In genomic region chr3:52827441-52827840, GRCh38 we compare ENCODE assay signal across 21 cellular contexts. TPM values are rescaled to one million over a fixed set of nuclear protein-coding genes. Genes with fewer than 3 reads are reported as not detected.
A peak's percentile ranks its signal among the peaks of the same experiment; 100 is the strongest.
DNase-seq lines count a peak whose midpoint lies in the region; ATAC-seq, FAIRE-seq and TF ChIP-seq lines count a peak whose summit lies in the region.
"Had no signal": no experiment of that assay in that cellular context is flagged by ENCODE, and none has a peak within 500 bp of the region (broad histone marks: within the 10 kb centered on the region; RNA-seq: fewer than 3 reads in every experiment).

No MANE protein-coding gene starts in this region.

- H2AK9ac ChIP-seq in IMR-90 (replicated peaks; ENCODE audit: low read depth, low read length, poor library complexity), result no peak overlapping the region

- peaks cover 7% of the 10 kb centered on the region; the same call in 1 of the 2 replicates for H3K9me1 ChIP-seq in IMR-90 (ENCODE audit: insufficient read depth, low read length)

- no peak overlapping the region for H2BK120ac ChIP-seq in IMR-90 (ENCODE audit: low read depth, low read length)

- H4K20me1 ChIP-seq in IMR-90 (ENCODE audit: insufficient read depth, low read length) (no peaks in the 10 kb centered on the region), astrocyte (ENCODE audit: insufficient read depth, low read length) (peaks cover 9% of the 10 kb centered on the region)

- TF ChIP-seq RAD21 in IMR-90 (IDR thresholded peaks at IDR 0.05; ENCODE audit: low read length), result no peak

- H3K27me3 Mint-ChIP-seq in astrocyte (ENCODE audit: low read depth, unreplicated experiment), result peaks cover 12% of the 10 kb centered on the region
- H3K27me3 Mint-ChIP-seq: activated CD4-positive, alpha-beta T cell treated with anti-CD3 and anti-CD28 coated beads, Interleukin-2, amount 10 ng/mL, durations not matched to agents 24 days and 14 days had no signal

- H3K4me1 ChIP-seq in IMR-90 (ENCODE audit: control insufficient read depth, insufficient read depth, low read length) (peaks cover 7% of the 10 kb centered on the region), astrocyte (ENCODE audit: insufficient read depth, low read length) (peaks cover 19% of the 10 kb centered on the region), esophagus muscularis mucosa (peaks cover 2 to 16% (median 15%) of the 10 kb centered on the region in 4 donors)

- no peak overlapping the region for H3K23ac ChIP-seq in IMR-90 (ENCODE audit: low read depth, low read length)

- no peaks in the 10 kb centered on the region for H3K79me1 ChIP-seq in IMR-90 (ENCODE audit: low read depth in 1 of 2, low read length in 2 of 2)

- no peak overlapping the region for H2AK5ac ChIP-seq in IMR-90 (ENCODE audit: low read depth, low read length)

- H3K9me3 ChIP-seq in IMR-90 (ENCODE audit: control insufficient read depth, insufficient read depth, low read length) (no peaks in the 10 kb centered on the region), astrocyte (ENCODE audit: insufficient read depth, low read depth, low read length) (no peaks in the 10 kb centered on the region), esophagus muscularis mucosa (no peaks in the 10 kb centered on the region)
- H3K9me3 ChIP-seq: stomach had no signal

- H3K4me1 Mint-ChIP-seq in astrocyte (ENCODE audit: low read depth, unreplicated experiment), result peaks cover 18% of the 10 kb centered on the region

- TF ChIP-seq POLR2A in IMR-90 (IDR thresholded peaks at IDR 0.05; ENCODE audit: low read depth, low read length) (no peak), esophagus muscularis mucosa (IDR thresholded peaks at IDR 0.05; ENCODE audit: low read depth) (no peak)

- H3K36me3 ChIP-seq in IMR-90 (ENCODE audit: control insufficient read depth, insufficient read depth, low read length) (no peaks in the 10 kb centered on the region), astrocyte (ENCODE audit: insufficient read depth, low read length) (no peaks in the 10 kb centered on the region), esophagus muscularis mucosa (peaks cover 6 to 39% (median 18%) of the 10 kb centered on the region in 4 donors)

- H3K4me2 ChIP-seq in IMR-90 (ENCODE audit: low read depth, low read length) (no peak overlapping the region), astrocyte (ENCODE audit: low read length) (no peak overlapping the region)
- H3K4me2 ChIP-seq: KMS-11 had no signal

- DNase-seq in AG08395 (ENCODE audit: low spot score) (peak; percentile 31), IMR-90 (peak; percentile 35), astrocyte (ENCODE audit: low read depth) (peak; percentile 14), iris pigment epithelial cell (ENCODE audit: low read depth) (peak; percentile 52), NCI-H1436 (lab: John Stamatoyannopoulos, UW) (no peak), hypothalamus (lab: John Stamatoyannopoulos, UW) (no peak), esophagus muscularis mucosa (ENCODE audit: extremely low spot score) (no peak)
- DNase-seq: activated CD4-positive, alpha-beta T cell treated with anti-CD3 and anti-CD28 coated beads, Interleukin-2, amount 10 ng/mL, durations not matched to agents 24 days and 14 days; activated T-cell treated with anti-CD3 and anti-CD28 coated beads, Interleukin-2, amount 50 U/mL, for 72 hours; islet precursor cell; midbrain; NCI-H2029 treated with DMSO at 0.1 percent for 48 hours; NCI-H82 had no signal

- H2AFZ ChIP-seq in IMR-90 (replicated peaks; ENCODE audit: low read length, poor library complexity) (no peak overlapping the region), astrocyte (ENCODE audit: low read depth, low read length) (no peak overlapping the region)

- H3K18ac ChIP-seq in IMR-90 (ENCODE audit: low read depth, low read length), result no peak overlapping the region

- H3K27me3 ChIP-seq in IMR-90 (ENCODE audit: control insufficient read depth, insufficient read depth, low read length), result peaks cover 1% of the 10 kb centered on the region; the same call in 1 of the 2 replicates
- H3K27me3 ChIP-seq in astrocyte (ENCODE audit: insufficient read depth, low read length), result no peaks in the 10 kb centered on the region
- H3K27me3 ChIP-seq in esophagus muscularis mucosa, result no peaks in the 10 kb centered on the region
- H3K27me3 ChIP-seq: stomach had no signal

- H4K91ac ChIP-seq in IMR-90 (ENCODE audit: insufficient read depth, low read depth, low read length), result no peak overlapping the region

- no peaks in the 10 kb centered on the region for H3K79me2 ChIP-seq in astrocyte (ENCODE audit: insufficient read depth, low read length)

- POLR2A ChIA-PET in IMR-90 (lab: Charles Lee; ENCODE audit: unreplicated experiment), result no interaction called here

- no peak overlapping the region for H3K4me3 ChIP-seq in IMR-90 (ENCODE audit: insufficient read depth, low read depth, low read length)
- H3K4me3 ChIP-seq in astrocyte (ENCODE audit: insufficient read depth, low read depth, low read length), result no peak overlapping the region
- no peak overlapping the region for H3K4me3 ChIP-seq in esophagus muscularis mucosa
- H3K4me3 ChIP-seq: stomach had no signal

- H3K56ac ChIP-seq in IMR-90 (ENCODE audit: extremely low read depth, insufficient read depth, low read length), result no peak overlapping the region

- H3K9ac ChIP-seq in IMR-90 (ENCODE audit: low read depth, low read length) (no peak overlapping the region), astrocyte (ENCODE audit: low read length) (no peak overlapping the region)
- H3K9ac ChIP-seq: KMS-11 had no signal

- 14% methylated on average over 1 of the region's 9 CpGs; no CpG with 5 or more reads in 1 of the 2 experiments for WGBS in IMR-90 (ENCODE audit: extremely low coverage in 2 of 2, insufficient read length in 1 of 2), 2 experiments
- 71% methylated on average over 9 of the region's 9 CpGs for WGBS in esophagus muscularis mucosa

- H2BK5ac ChIP-seq in IMR-90 (ENCODE audit: low read depth, low read length, poor library complexity, severe bottlenecking), result no peak overlapping the region

- in situ Hi-C loops in IMR-90 (cut with MboI; ENCODE audit: low sequenced_read_pairs), result no loop called here

- dilution Hi-C loops in IMR-90 (cut with HindIII; ENCODE audit: low sequenced_read_pairs, unreplicated experiment), result no loop called here

- H3K4me3 Mint-ChIP-seq in astrocyte (ENCODE audit: unreplicated experiment), result no peak overlapping the region
- H3K4me3 Mint-ChIP-seq: activated CD4-positive, alpha-beta T cell treated with anti-CD3 and anti-CD28 coated beads, Interleukin-2, amount 10 ng/mL, durations not matched to agents 24 days and 14 days; activated T-cell treated with anti-CD3 and anti-CD28 coated beads, Interleukin-2, amount 50 U/mL, for 72 hours had no signal

- no peak overlapping the region for H2BK15ac ChIP-seq in IMR-90 (ENCODE audit: low read depth, low read length)

- no peak overlapping the region for H3K27ac ChIP-seq in IMR-90 (ENCODE audit: insufficient read depth, low read length)
- H3K27ac ChIP-seq in astrocyte (ENCODE audit: low read depth, low read length), result no peak overlapping the region
- no peak overlapping the region for H3K27ac ChIP-seq in esophagus muscularis mucosa (replicated peaks in 1 of 4)
- H3K27ac ChIP-seq: KMS-11, stomach had no signal

- TF ChIP-seq EP300 in esophagus muscularis mucosa (IDR thresholded peaks at IDR 0.05), result no peak

- BruUV-seq in IMR-90 (replicated peaks; lab: Mats Ljungman, UMichigan), result no TSS peak

- H4K8ac ChIP-seq in IMR-90 (ENCODE audit: low read depth in 2 of 2, low read length in 2 of 2), result no peak overlapping the region

- ATAC-seq in IMR-90 (ENCODE audit: low read depth) (0 out of 2 replicates have a peak, but pooled peaks have one; percentile 16), HG02623 (IDR thresholded peaks at IDR 0.05; ENCODE audit: unreplicated experiment) (no peak)
- ATAC-seq: activated T-cell treated with anti-CD3 and anti-CD28 coated beads, Interleukin-2, amount 50 U/mL, for 72 hours; Right ventricle myocardium inferior had no signal

- intact Hi-C loops in IMR-90 (cut with micrococcal nuclease), result no loop called here
- intact Hi-C loops in esophagus muscularis mucosa (cut with DNase I), result no loop called here

- no peak overlapping the region for H3K14ac ChIP-seq in IMR-90 (replicated peaks; ENCODE audit: low read depth, low read length)

- no peak overlapping the region for H2BK20ac ChIP-seq in IMR-90 (ENCODE audit: low read depth, low read length)

- no peak overlapping the region for H3K4ac ChIP-seq in IMR-90 (ENCODE audit: low read depth, low read length)

- no peak for FAIRE-seq in astrocyte (lab: Jason Lieb, UNC)

- peaks cover 4% of the 10 kb centered on the region for H3K36me3 Mint-ChIP-seq in astrocyte (ENCODE audit: low read depth, unreplicated experiment)

- no peak overlapping the region for H4K5ac ChIP-seq in IMR-90 (ENCODE audit: low read depth, low read length)

- H3K27ac Mint-ChIP-seq in astrocyte (ENCODE audit: unreplicated experiment), result peak overlapping the region; percentile 18
- H3K27ac Mint-ChIP-seq: activated CD4-positive, alpha-beta T cell treated with anti-CD3 and anti-CD28 coated beads, Interleukin-2, amount 10 ng/mL, durations not matched to agents 24 days and 14 days; activated T-cell treated with anti-CD3 and anti-CD28 coated beads, Interleukin-2, amount 50 U/mL, for 72 hours had no signal

- H3K9me3 Mint-ChIP-seq in astrocyte (ENCODE audit: unreplicated experiment), result peaks cover 3% of the 10 kb centered on the region
- H3K9me3 Mint-ChIP-seq: activated CD4-positive, alpha-beta T cell treated with anti-CD3 and anti-CD28 coated beads, Interleukin-2, amount 10 ng/mL, durations not matched to agents 24 days and 14 days; activated T-cell treated with anti-CD3 and anti-CD28 coated beads, Interleukin-2, amount 50 U/mL, for 72 hours had no signal

- CTCF ChIA-PET in IMR-90 (lab: Yijun Ruan, JAX), result interaction anchor here (0.6 to 0.7 kb wide), 2 partner anchors 11 to 12 kb away, joined by 3 to 4 read pairs; no protein-coding TSS in a partner anchor

- TF ChIP-seq CTCF in IMR-90 (conservative IDR thresholded peaks at IDR 0.05; ENCODE audit: low read depth, low read length) (no peak), astrocyte (IDR thresholded peaks at IDR 0.05; ENCODE audit: insufficient read depth, low read depth, low read length) (no peak), esophagus muscularis mucosa (IDR thresholded peaks at IDR 0.05) (no peak)

RNA-seq across cellular contexts. Expression of gene ITIH4, which starts 3.0 kb away (rescaled TPM):
- total RNA-seq in IMR-90 (2012; rRNA removed), result 0.28 and 0.36 TPM in 2 replicates
- 0.26 and 0.67 TPM in 2 replicates for polyA plus RNA-seq in IMR-90 (2012; rRNA removed)
- 0.02 and 0.09 TPM in 2 replicates for polyA plus RNA-seq in IMR-90 (2012; cell fraction: cytosol; rRNA removed)
- polyA plus RNA-seq in IMR-90 (2012; cell fraction: nucleus; rRNA removed; ENCODE audit: low replicate concordance), result 5.8 and 6.1 TPM in 2 replicates
- 2.8 and 5.3 TPM in 2 replicates for total RNA-seq in astrocyte
- total RNA-seq in esophagus muscularis mucosa, result 1 to 10 TPM; 2.0 to 4.6 (median 2.8) TPM

RNA-seq across cellular contexts. Expression of gene MUSTN1, which starts 7.4 kb away (rescaled TPM):
- total RNA-seq in IMR-90 (2012; rRNA removed) (not detected in 2 replicates), astrocyte (not detected in 2 replicates), esophagus muscularis mucosa (10 to 100 TPM in 3 of 4 donors, 1 to 10 TPM in 1; 6.6 to 17.7 (median 12.5) TPM)
- polyA plus RNA-seq in IMR-90 (2012; rRNA removed), result not detected in 2 replicates
- 0.25 and 0.32 TPM in 2 replicates for polyA plus RNA-seq in IMR-90 (2012; cell fraction: cytosol; rRNA removed)
- polyA plus RNA-seq in IMR-90 (2012; cell fraction: nucleus; rRNA removed; ENCODE audit: low replicate concordance), result 5.7 and 7.9 TPM in 2 replicates
- total RNA-seq: dermis microvascular lymphatic vessel endothelial cell, fibroblast of villous mesenchyme had no signal
- polyA plus RNA-seq: AG04450 had no signal

RNA-seq across cellular contexts. Expression of gene ITIH3, which starts 32.8 kb away (rescaled TPM):
- total RNA-seq in IMR-90 (2012; rRNA removed) (0.72 and 1.1 TPM in 2 replicates), astrocyte (0.16 and 0.36 TPM in 2 replicates), esophagus muscularis mucosa (1 to 10 TPM in 2 of 4 donors, under 1 TPM in 2; 0.83 to 3.2 (median 1.5) TPM)
- polyA plus RNA-seq in IMR-90 (2012; rRNA removed), result 0.94 and 1.3 TPM in 2 replicates
- polyA plus RNA-seq in IMR-90 (2012; cell fraction: cytosol; rRNA removed), result 0.22 and 0.54 TPM in 2 replicates
- polyA plus RNA-seq in IMR-90 (2012; cell fraction: nucleus; rRNA removed; ENCODE audit: low replicate concordance), result 3.2 and 4.1 TPM in 2 replicates
- total RNA-seq: activated CD4-positive, alpha-beta T cell treated with anti-CD3 and anti-CD28 coated beads, Interleukin-2, amount 10 ng/mL, durations not matched to agents 24 days and 14 days; activated T-cell treated with anti-CD3 and anti-CD28 coated beads, Interleukin-2, amount 50 U/mL, for 72 hours had no signal

RNA-seq across cellular contexts. Expression of gene ITIH1, which starts 50.0 kb away (rescaled TPM):
- total RNA-seq in IMR-90 (2012; rRNA removed) (not detected in 2 replicates), astrocyte (not detected in 2 replicates), esophagus muscularis mucosa (not detected)
- polyA plus RNA-seq in IMR-90 (2012; rRNA removed), result not detected in 2 replicates
- not detected in 2 replicates for polyA plus RNA-seq in IMR-90 (2012; cell fraction: cytosol; rRNA removed)
- not detected in 2 replicates for polyA plus RNA-seq in IMR-90 (2012; cell fraction: nucleus; rRNA removed; ENCODE audit: low replicate concordance)
- total RNA-seq: activated CD4-positive, alpha-beta T cell treated with anti-CD3 and anti-CD28 coated beads, Interleukin-2, amount 10 ng/mL, durations not matched to agents 24 days and 14 days; activated T-cell treated with anti-CD3 and anti-CD28 coated beads, Interleukin-2, amount 50 U/mL, for 72 hours; dermis microvascular lymphatic vessel endothelial cell; fibroblast of villous mesenchyme; osteocyte; Right ventricle myocardium inferior; stomach had no signal
- polyA plus RNA-seq: AG04450 had no signal

RNA-seq across cellular contexts. Expression of gene NEK4, which starts 56.7 kb away (rescaled TPM):
- total RNA-seq in IMR-90 (2012; rRNA removed), result 16.9 and 24.7 TPM in 2 replicates
- polyA plus RNA-seq in IMR-90 (2012; rRNA removed), result 6.6 and 10.3 TPM in 2 replicates
- polyA plus RNA-seq in IMR-90 (2012; cell fraction: cytosol; rRNA removed), result 2.0 and 2.8 TPM in 2 replicates
- polyA plus RNA-seq in IMR-90 (2012; cell fraction: nucleus; rRNA removed; ENCODE audit: low replicate concordance), result 6.6 and 9.1 TPM in 2 replicates
- 14.8 and 15.1 TPM in 2 replicates for total RNA-seq in astrocyte
- 10 to 100 TPM; 19.1 to 29.2 (median 23.6) TPM for total RNA-seq in esophagus muscularis mucosa

Comparison
In these comparisons a context has a peak if more than half of its experiments do, and no peak if none do; other contexts are left out.
1. DNase-seq: peak in AG08395 (single experiment), IMR-90 (single experiment), astrocyte (single experiment) and iris pigment epithelial cell (single experiment); none in NCI-H1436 (single experiment), hypothalamus (0 of 51) and esophagus muscularis mucosa (single experiment).